In the genomic region with DNA sequence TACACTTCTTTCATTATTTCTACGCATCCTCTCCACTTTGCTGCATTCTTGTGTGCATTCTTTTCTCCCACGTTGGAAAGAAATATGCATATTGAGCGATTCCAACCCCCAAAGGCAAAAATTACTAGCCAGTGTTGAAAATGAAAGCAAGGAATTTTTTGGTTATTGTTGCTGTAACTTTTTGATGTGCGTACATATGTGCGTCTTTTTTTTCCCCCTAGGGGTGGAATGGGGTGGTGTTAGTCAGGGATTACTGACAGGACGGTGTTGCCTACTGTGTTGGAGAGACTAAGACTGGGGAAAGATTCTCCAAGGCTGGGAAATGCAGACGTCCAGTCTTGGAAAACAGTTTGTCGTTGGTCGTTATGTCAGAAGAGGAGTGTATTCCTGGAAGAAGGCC, we compare ENCODE assay signal across 1 cellular context.
TF ChIP-seq lines count a peak whose summit lies in the region.

No MANE protein-coding gene starts in this region.

TF ChIP-seq in HEK293, 187 proteins besides CTCF, POLR2A, EP300 and RAD21 (continued from another document):
- no peak for TF ChIP-seq YY2 (tag by site-specific recombination; IDR thresholded peaks at IDR 0.05)
- no peak for TF ChIP-seq ZNF621 (tag by site-specific recombination; IDR thresholded peaks at IDR 0.05)
- TF ChIP-seq, protein P1, sequence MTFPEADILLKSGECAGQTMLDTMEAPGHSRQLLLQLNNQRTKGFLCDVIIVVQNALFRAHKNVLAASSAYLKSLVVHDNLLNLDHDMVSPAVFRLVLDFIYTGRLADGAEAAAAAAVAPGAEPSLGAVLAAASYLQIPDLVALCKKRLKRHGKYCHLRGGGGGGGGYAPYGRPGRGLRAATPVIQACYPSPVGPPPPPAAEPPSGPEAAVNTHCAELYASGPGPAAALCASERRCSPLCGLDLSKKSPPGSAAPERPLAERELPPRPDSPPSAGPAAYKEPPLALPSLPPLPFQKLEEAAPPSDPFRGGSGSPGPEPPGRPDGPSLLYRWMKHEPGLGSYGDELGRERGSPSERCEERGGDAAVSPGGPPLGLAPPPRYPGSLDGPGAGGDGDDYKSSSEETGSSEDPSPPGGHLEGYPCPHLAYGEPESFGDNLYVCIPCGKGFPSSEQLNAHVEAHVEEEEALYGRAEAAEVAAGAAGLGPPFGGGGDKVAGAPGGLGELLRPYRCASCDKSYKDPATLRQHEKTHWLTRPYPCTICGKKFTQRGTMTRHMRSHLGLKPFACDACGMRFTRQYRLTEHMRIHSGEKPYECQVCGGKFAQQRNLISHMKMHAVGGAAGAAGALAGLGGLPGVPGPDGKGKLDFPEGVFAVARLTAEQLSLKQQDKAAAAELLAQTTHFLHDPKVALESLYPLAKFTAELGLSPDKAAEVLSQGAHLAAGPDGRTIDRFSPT (tag by site-specific recombination; IDR thresholded peaks at IDR 0.05), result no peak
- no peak for TF ChIP-seq ZNF529 (tag by site-specific recombination; IDR thresholded peaks at IDR 0.05; ENCODE audit: insufficient replicate concordance)
- TF ChIP-seq ZBTB20 (tag by site-specific recombination; IDR thresholded peaks at IDR 0.05), result no peak
